Comparison of ENCODE assay signal across 8 cellular contexts in genomic region chr2:85741811-85742507, GRCh38. TPM values are rescaled to one million over a fixed set of nuclear protein-coding genes. Genes with fewer than 3 reads are reported as not detected.
DNase-seq lines count a peak whose midpoint lies in the region; ATAC-seq and TF ChIP-seq lines count a peak whose summit lies in the region.

No MANE protein-coding gene starts in this region.

- no peak for TF ChIP-seq CTCF in ascending aorta (IDR thresholded peaks at IDR 0.05)

- intact Hi-C loops in ascending aorta (cut with DNase I) = loop anchor here (5.0 kb wide), 1 partner anchor 145 kb away; the partner anchor contains the start of gene ST3GAL5

- 82% methylated on average over 19 of the region's 20 CpGs for WGBS in HUES64

- H3K27me3 ChIP-seq in HUES64 (ENCODE audit: insufficient read depth, low read length) (peaks cover 5% of the 10 kb centered on the region; the same call in 1 of the 2 replicates), ascending aorta (no peaks in the 10 kb centered on the region), skeletal muscle tissue (ENCODE audit: control insufficient read depth in 3 of 3, insufficient read depth in 3 of 3, low read length in 3 of 3) (no peaks in the 10 kb centered on the region)

- H3K4me1 ChIP-seq in HUES64 (ENCODE audit: insufficient read depth, low read length) = peaks cover 10% of the 10 kb centered on the region
- H3K4me1 ChIP-seq in ascending aorta = peaks cover 36 to 65% of the 10 kb centered on the region in 2 donors
- H3K4me1 ChIP-seq in skeletal muscle tissue (ENCODE audit: control insufficient read depth in 3 of 3, insufficient read depth in 3 of 3, low read length in 3 of 3) = peaks cover 78 to 84% (median 79%) of the 10 kb centered on the region in 3 donors

- ATAC-seq in GM18511 (IDR thresholded peaks at IDR 0.05; ENCODE audit: unreplicated experiment) = no peak
- no peak for ATAC-seq in HG03520 (IDR thresholded peaks at IDR 0.05; ENCODE audit: unreplicated experiment)
- no peak for ATAC-seq in HG02571 (IDR thresholded peaks at IDR 0.05; ENCODE audit: unreplicated experiment)
- no peak for ATAC-seq in GM18517 (IDR thresholded peaks at IDR 0.05; ENCODE audit: unreplicated experiment)

- H3K36me3 ChIP-seq in HUES64 (ENCODE audit: insufficient read depth, low read length) (no peaks in the 10 kb centered on the region), ascending aorta (no peaks in the 10 kb centered on the region), skeletal muscle tissue (ENCODE audit: control insufficient read depth in 3 of 3, insufficient read depth in 3 of 3, low read length in 3 of 3) (no peaks in the 10 kb centered on the region)

- H3K4me3 ChIP-seq in HUES64 (ENCODE audit: low read length) (no peak overlapping the region), ascending aorta (peak overlapping the region in 1 of 2 donors; percentile 46), skeletal muscle tissue (ENCODE audit: low read length in 3 of 3) (peak overlapping the region in 2 of 3 donors; percentile 48 to 52)

- H3K27ac ChIP-seq in HUES64 (ENCODE audit: low read depth, low read length) (no peak overlapping the region), ascending aorta (peak overlapping the region; percentile 97 to 98), skeletal muscle tissue (ENCODE audit: low read depth, low read length) (peak overlapping the region; percentile 93)

- DNase-seq in ascending aorta (ENCODE audit: low spot score in 2 of 2) (peak; percentile 78 to 96), hypothalamus (lab: John Stamatoyannopoulos, UW) (peak in 44 of 51 donors; percentile 43 to 97 (median 74))

- H3K9ac ChIP-seq in HUES64 (ENCODE audit: low read depth, low read length) (peak overlapping the region; percentile 8; the same call in 1 of the 2 replicates), skeletal muscle tissue (ENCODE audit: low read depth in 1 of 3, low read length in 3 of 3) (peak overlapping the region; percentile 69 to 90 (median 75))

- H3K9me3 ChIP-seq in HUES64 (ENCODE audit: insufficient read depth, low read depth, low read length) (no peaks in the 10 kb centered on the region), ascending aorta (no peaks in the 10 kb centered on the region), skeletal muscle tissue (ENCODE audit: control insufficient read depth in 3 of 3, low read length in 3 of 3) (no peaks in the 10 kb centered on the region)

RNA-seq across cellular contexts. Expression of gene ATOH8, which starts 11.8 kb away (rescaled TPM):
- polyA plus RNA-seq in HUES64 (2013, experiment 1 of 2) = 4.3 TPM
- polyA plus RNA-seq in HUES64 (2013, experiment 2 of 2) = 7.5 TPM
- total RNA-seq in ascending aorta = 239 TPM
- total RNA-seq in skeletal muscle tissue = 8.4 TPM

RNA-seq across cellular contexts. Expression of gene GNLY, which starts 47.8 kb away (rescaled TPM):
- not detected for polyA plus RNA-seq in HUES64 (2013, experiment 1 of 2)
- polyA plus RNA-seq in HUES64 (2013, experiment 2 of 2) = not detected
- total RNA-seq in ascending aorta = not detected
- total RNA-seq in skeletal muscle tissue = not detected

Comparison
In these comparisons a context has a peak if more than half of its experiments do, and no peak if none do; other contexts are left out.
1. RNA of gene ATOH8, which starts 11.8 kb away (total RNA-seq): 239 TPM in ascending aorta (single experiment); 8.4 TPM in skeletal muscle tissue (single experiment); every median in the first group is over 10 times any median in the second.